ENCODE assay signal across 13 cellular contexts in the genomic region with DNA sequence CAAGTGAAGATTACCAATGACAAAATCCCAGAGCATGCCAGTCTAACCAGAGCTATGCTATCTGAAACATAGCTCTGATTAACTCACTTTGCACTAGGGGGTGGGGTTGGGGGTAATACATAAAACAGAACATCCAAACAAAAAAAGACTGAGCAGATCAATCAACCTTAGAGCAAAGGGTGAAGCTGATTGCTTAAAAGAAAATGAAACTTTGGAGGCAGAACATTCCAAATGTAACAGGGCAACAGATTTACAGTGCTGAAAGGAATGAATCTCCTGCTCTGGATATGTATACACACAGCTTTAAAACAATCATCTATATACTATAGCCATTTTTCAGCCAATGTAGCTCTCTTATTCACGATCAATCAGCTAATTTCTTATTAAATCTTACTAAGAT. TPM values are rescaled to one million over a fixed set of nuclear protein-coding genes. Genes with fewer than 3 reads are reported as not detected.
DNase-seq lines count a peak whose midpoint lies in the region; ATAC-seq and TF ChIP-seq lines count a peak whose summit lies in the region.
"Had no signal": no experiment of that assay in that cellular context is flagged by ENCODE, and none has a peak within 500 bp of the region (broad histone marks: within the 10 kb centered on the region; RNA-seq: fewer than 3 reads in every experiment).

No MANE protein-coding gene starts in this region.

- no peaks in the 10 kb centered on the region for H3K9me3 ChIP-seq in CD8-positive, alpha-beta T cell (ENCODE audit: low read length)
- H3K9me3 ChIP-seq in muscle layer of duodenum (ENCODE audit: control insufficient read depth in 1 of 2, low read length in 2 of 2) = no peaks in the 10 kb centered on the region

- no peaks in the 10 kb centered on the region for H3K9me3 Mint-ChIP-seq in CD8-positive, alpha-beta T cell
- peaks cover 5% of the 10 kb centered on the region for H3K9me3 Mint-ChIP-seq in central memory CD8-positive, alpha-beta T cell
- H3K9me3 Mint-ChIP-seq: H9 had no signal

- peaks cover 26% of the 10 kb centered on the region for H3K36me3 ChIP-seq in ACC112 (ENCODE audit: insufficient read depth, low read length)
- no peaks in the 10 kb centered on the region for H3K36me3 ChIP-seq in CD8-positive, alpha-beta T cell (ENCODE audit: insufficient read depth, low read length)
- H3K36me3 ChIP-seq in muscle layer of duodenum (ENCODE audit: control insufficient read depth in 1 of 2, insufficient read depth in 2 of 2, low read length in 2 of 2) = peaks cover 0 to 17% of the 10 kb centered on the region in 2 donors

- peaks cover 40% of the 10 kb centered on the region for H3K36me3 Mint-ChIP-seq in CD8-positive, alpha-beta T cell
- peaks cover 11% of the 10 kb centered on the region for H3K36me3 Mint-ChIP-seq in central memory CD8-positive, alpha-beta T cell (ENCODE audit: insufficient read depth)

- DNase-seq in CD8-positive, alpha-beta T cell = no peak
- DNase-seq in central memory CD8-positive, alpha-beta T cell (ENCODE audit: low spot score in 2 of 2) = no peak
- DNase-seq in epidermal melanocyte (ENCODE audit: insufficient read length, low spot score) = no peak
- no peak for DNase-seq in foreskin melanocyte
- DNase-seq: H9; NCI-H1105; NCI-H446; stimulated activated naive CD4-positive, alpha-beta T cell treated with Interleukin-2 at 50 U/mL for 16 hours had no signal

- peak overlapping the region; percentile 63 for H3K4me3 Mint-ChIP-seq in CD8-positive, alpha-beta T cell
- H3K4me3 Mint-ChIP-seq in central memory CD8-positive, alpha-beta T cell = peak overlapping the region; percentile 3
- H3K4me3 Mint-ChIP-seq: H9 had no signal

- ATAC-seq in CD8-positive, alpha-beta T cell = no peak
- ATAC-seq in central memory CD8-positive, alpha-beta T cell (replicated peaks; ENCODE audit: extremely low read depth, poor library complexity, severe bottlenecking) = no peak
- no peak for ATAC-seq in GM18868 (IDR thresholded peaks at IDR 0.05; ENCODE audit: unreplicated experiment)
- ATAC-seq: Panc1 had no signal

- no peaks in the 10 kb centered on the region for H3K27me3 Mint-ChIP-seq in CD8-positive, alpha-beta T cell (ENCODE audit: low read depth)
- no peaks in the 10 kb centered on the region for H3K27me3 Mint-ChIP-seq in central memory CD8-positive, alpha-beta T cell
- H3K27me3 Mint-ChIP-seq: brain had no signal

- TF ChIP-seq CTCF in CD8-positive, alpha-beta T cell (IDR thresholded peaks at IDR 0.05) = no peak

- H3K27me3 ChIP-seq in ACC112 (ENCODE audit: insufficient read depth, low read length) (no peaks in the 10 kb centered on the region), muscle layer of duodenum (ENCODE audit: low read depth, low read length) (no peaks in the 10 kb centered on the region)
- H3K27me3 ChIP-seq in CD8-positive, alpha-beta T cell (ENCODE audit: insufficient read depth, low read length) = no peaks in the 10 kb centered on the region

- POLR2A ChIA-PET in CD8-positive, alpha-beta T cell (lab: Charles Lee) = interaction anchor here (0.6 to 0.7 kb wide), 2 partner anchors 103 to 873 kb away, joined by 3 read pairs; no protein-coding TSS in a partner anchor

- peak overlapping the region; percentile 7; the same call in 1 of the 2 replicates for H3K27ac ChIP-seq in ACC112 (ENCODE audit: low read depth, low read length)
- H3K27ac ChIP-seq in CD8-positive, alpha-beta T cell (ENCODE audit: low read depth, low read length) = no peak overlapping the region
- no peak overlapping the region for H3K27ac ChIP-seq in muscle layer of duodenum (ENCODE audit: low read length)

- CTCF ChIA-PET in CD8-positive, alpha-beta T cell (lab: Charles Lee) = interaction anchor here (1.0 kb wide), 1 partner anchor 211 kb away, joined by 7 read pairs; no protein-coding TSS in a partner anchor

- peak overlapping the region; percentile 80 for H3K27ac Mint-ChIP-seq in CD8-positive, alpha-beta T cell
- H3K27ac Mint-ChIP-seq in central memory CD8-positive, alpha-beta T cell (ENCODE audit: low read depth) = no peak overlapping the region
- H3K27ac Mint-ChIP-seq: H9 had no signal

- H3K4me1 Mint-ChIP-seq in CD8-positive, alpha-beta T cell (ENCODE audit: low read depth) = peaks cover 66% of the 10 kb centered on the region
- H3K4me1 Mint-ChIP-seq in central memory CD8-positive, alpha-beta T cell = peaks cover 49% of the 10 kb centered on the region

- intact Hi-C loops in CD8-positive, alpha-beta T cell (cut with DNase I, micrococcal nuclease) = loop anchor here (5.0 to 10.0 kb wide), 4 partner anchors 162 to 965 kb away; a partner anchor contains a TSS

- H2AFZ ChIP-seq in ACC112 (ENCODE audit: low read length, unreplicated experiment) = no peak overlapping the region

- peaks cover 93% of the 10 kb centered on the region for H3K79me2 ChIP-seq in ACC112 (ENCODE audit: control insufficient read depth, insufficient read depth, low read length, unreplicated experiment)

- peak overlapping the region; percentile 57 for H3K4me3 ChIP-seq in ACC112 (ENCODE audit: low read depth, low read length)
- no peak overlapping the region for H3K4me3 ChIP-seq in CD8-positive, alpha-beta T cell (ENCODE audit: low read depth, low read length)
- H3K4me3 ChIP-seq in muscle layer of duodenum (ENCODE audit: low read depth in 1 of 2, low read length in 2 of 2) = peak overlapping the region; percentile 22 to 38

- peaks cover 27% of the 10 kb centered on the region for H3K4me1 ChIP-seq in ACC112 (ENCODE audit: control insufficient read depth, insufficient read depth, low read length, unreplicated experiment)
- H3K4me1 ChIP-seq in CD8-positive, alpha-beta T cell (ENCODE audit: insufficient read depth, low read length) = peaks cover 41% of the 10 kb centered on the region
- H3K4me1 ChIP-seq in muscle layer of duodenum (ENCODE audit: control insufficient read depth in 1 of 2, insufficient read depth in 2 of 2, low read length in 2 of 2) = peaks cover 10 to 50% of the 10 kb centered on the region in 2 donors

RNA-seq across cellular contexts. Expression of a gene that starts 4.9 kb away (rescaled TPM):
- 100 to 1,000 TPM; 201 to 214 TPM for total RNA-seq in CD8-positive, alpha-beta T cell
